Comparison of ENCODE assay signal across 22 cellular contexts in genomic region chr17:50407921-50408320, GRCh38.
"Had no signal": no experiment of that assay in that cellular context is flagged by ENCODE, and none has a peak within 500 bp of the region (broad histone marks: within the 10 kb centered on the region; RNA-seq: fewer than 3 reads in every experiment).

No MANE protein-coding gene starts in this region.

- DNase-seq: naive B cell; naive thymus-derived CD8-positive, alpha-beta T cell; nephron progenitor cell; nucleus accumbens; pancreas; right cardiac atrium; right lobe of liver; sigmoid colon; small intestine; stimulated activated CD4-positive, alpha-beta T cell treated with anti-CD3 and anti-CD28 coated beads, Interleukin-1b, Interleukin-23, amount 100 ng/mL, for 48 hours; stimulated activated CD4-positive, alpha-beta T cell treated with anti-CD3 and anti-CD28 coated beads, Interleukin-4, amount 100 ng/mL, for 1 hour; stimulated activated CD4-positive, alpha-beta T cell treated with anti-CD3 and anti-CD28 coated beads, Interleukin-4, amount 100 ng/mL, for 4 hours; stimulated activated CD8-positive, alpha-beta memory T cell treated with anti-CD3 and anti-CD28 coated beads, Interleukin-4, amount 100 ng/mL, for 48 hours; stimulated activated naive CD4-positive, alpha-beta T cell; stimulated activated naive CD8-positive, alpha-beta T cell treated with anti-CD3 and anti-CD28 coated beads, Interleukin-15, amount 100 ng/mL, for 72 hours; stimulated activated naive CD8-positive, alpha-beta T cell treated with anti-CD3 and anti-CD28 coated beads, Interleukin-15, Interleukin-2, amounts not matched to agents 100 U/mL and 50 U/mL, for 24 hours; tibial artery; transverse colon; upper lobe of right lung; uterus had no signal

- ATAC-seq: naive thymus-derived CD8-positive, alpha-beta T cell; natural killer cell treated with Interleukin-12 subunit alpha and Interleukin-12 subunit beta and Interleukin-15 and Interleukin-18, amount 100 ng/mL, for 72 hours; pancreas; right cardiac atrium; right lobe of liver; stimulated activated memory B cell treated with anti-CD40 and anti-IgM and Interleukin-4, amounts not matched to agents 10 μg/mL and 1 μg/mL and 100 μg/mL, for 72 hours; stimulated activated naive CD8-positive, alpha-beta T cell treated with anti-CD3 and anti-CD28 coated beads, Interleukin-15, amount 100 ng/mL, for 72 hours; stimulated activated naive CD8-positive, alpha-beta T cell treated with anti-CD3 and anti-CD28 coated beads, Interleukin-15, Interleukin-2, amounts not matched to agents 100 U/mL and 50 U/mL, for 24 hours; upper lobe of right lung had no signal
